In the genomic region with DNA sequence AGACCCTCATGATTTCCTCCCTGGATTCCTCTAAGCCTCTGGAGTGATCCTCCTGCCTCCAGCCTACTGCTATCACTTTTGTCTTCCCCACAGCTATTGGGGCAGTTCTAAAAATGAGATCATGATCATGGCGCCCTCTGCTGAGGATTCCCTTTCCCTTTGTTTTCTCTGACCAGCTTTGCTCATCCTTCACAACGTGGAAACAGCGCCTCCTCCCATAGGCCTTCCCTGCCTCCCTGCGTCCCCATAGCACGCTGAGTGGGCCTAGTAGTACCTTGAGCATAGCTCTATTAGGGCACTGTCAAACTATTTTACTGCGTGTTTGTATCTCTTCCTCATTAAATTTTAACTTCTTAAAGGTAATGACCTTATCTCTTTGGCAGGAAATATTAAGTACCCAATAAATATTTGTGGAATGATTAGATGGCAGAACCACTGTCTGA, we compare ENCODE assay signal across 7 cellular contexts.
DNase-seq lines count a peak whose midpoint lies in the region; ATAC-seq and TF ChIP-seq lines count a peak whose summit lies in the region.

No MANE protein-coding gene starts in this region.

- H3K4me2 ChIP-seq in neural progenitor cell = no peak overlapping the region

- H3K27me3 Mint-ChIP-seq in HFFc6 (ENCODE audit: insufficient read depth) = peaks cover 4% of the 10 kb centered on the region; the same call in 1 of the 2 replicates
- H3K27me3 Mint-ChIP-seq in neural progenitor cell (ENCODE audit: insufficient read depth, low read depth) = no peaks in the 10 kb centered on the region

- POLR2A ChIA-PET in GM10248 (lab: Yijun Ruan, JAX) = no interaction called here

- H3K4me3 ChIP-seq in neural progenitor cell = no peak overlapping the region

- H4K20me1 ChIP-seq in neural progenitor cell (ENCODE audit: low read depth) = no peaks in the 10 kb centered on the region

- H2AFZ ChIP-seq in neural progenitor cell (replicated peaks) = peak overlapping the region; percentile 80

- no peaks in the 10 kb centered on the region for H3K27me3 ChIP-seq in neural progenitor cell

- no peak for ATAC-seq in GM18517 (IDR thresholded peaks at IDR 0.05; ENCODE audit: unreplicated experiment)

- no peaks in the 10 kb centered on the region for H3K36me3 Mint-ChIP-seq in HFFc6 (ENCODE audit: low read depth)
- H3K36me3 Mint-ChIP-seq in neural progenitor cell = no peaks in the 10 kb centered on the region

- no peak overlapping the region for H3K9ac ChIP-seq in neural progenitor cell

- H3K9me3 Mint-ChIP-seq in HFFc6 (no peaks in the 10 kb centered on the region), neural progenitor cell (no peaks in the 10 kb centered on the region)

- H3K4me1 Mint-ChIP-seq in HFFc6 (ENCODE audit: low read depth) (peaks cover 10% of the 10 kb centered on the region), neural progenitor cell (peaks cover 13% of the 10 kb centered on the region)

- H3K79me2 ChIP-seq in neural progenitor cell (ENCODE audit: low read depth) = no peaks in the 10 kb centered on the region

- CTCF ChIA-PET in GM10248 (lab: Yijun Ruan, JAX) = interaction anchor here (0.7 to 3.1 kb wide), 16 partner anchors 12 to 727 kb away, joined by 3 to 34 read pairs (median 4); no protein-coding TSS in a partner anchor

- DNase-seq in GM10248 (ENCODE audit: extremely low spot score) (peak; percentile 22), HFFc6 (peak; percentile 63), NCI-H1417 treated with DMSO at 0.1 percent for 48 hours (lab: John Stamatoyannopoulos, UW) (peak; percentile 32), SW 1271 (lab: John Stamatoyannopoulos, UW) (peak; percentile 32 to 80), fibroblast of gingiva (ENCODE audit: low read depth) (peak; percentile 49), neural progenitor cell (ENCODE audit: low spot score) (peak; percentile 89)

- no peak overlapping the region for H3K27ac Mint-ChIP-seq in HFFc6
- peak overlapping the region; percentile 2 for H3K27ac Mint-ChIP-seq in neural progenitor cell

- H3K9me3 ChIP-seq in neural progenitor cell (ENCODE audit: low read depth) = no peaks in the 10 kb centered on the region

- peaks cover 7% of the 10 kb centered on the region for H3K4me1 ChIP-seq in neural progenitor cell

- no peak overlapping the region for H3K27ac ChIP-seq in neural progenitor cell

- H3K4me3 Mint-ChIP-seq in HFFc6 (no peak overlapping the region), neural progenitor cell (no peak overlapping the region)

- TF ChIP-seq CTCF in GM10248 (IDR thresholded peaks at IDR 0.05; ENCODE audit: control extremely low read depth, extremely low read depth, low read depth, missing control alignments) = peak; percentile 62
- TF ChIP-seq CTCF in HFFc6 (IDR thresholded peaks at IDR 0.05) = peak; percentile 77
- TF ChIP-seq CTCF in neural progenitor cell (IDR thresholded peaks at IDR 0.05) = peak; percentile 86

- no peaks in the 10 kb centered on the region for H3K36me3 ChIP-seq in neural progenitor cell

- H3F3A ChIP-seq in neural progenitor cell (ENCODE audit: low read depth) = no peaks in the 10 kb centered on the region

Comparison
In these comparisons a context has a peak if more than half of its experiments do, and no peak if none do; other contexts are left out.
1. DNase-seq: peak in every context shown above with its lines; median percentile 89 in neural progenitor cell; 63 in HFFc6; 56 in SW 1271; 49 in fibroblast of gingiva; 32 in NCI-H1417 treated with DMSO at 0.1 percent for 48 hours; 22 in GM10248.